In the genomic region with DNA sequence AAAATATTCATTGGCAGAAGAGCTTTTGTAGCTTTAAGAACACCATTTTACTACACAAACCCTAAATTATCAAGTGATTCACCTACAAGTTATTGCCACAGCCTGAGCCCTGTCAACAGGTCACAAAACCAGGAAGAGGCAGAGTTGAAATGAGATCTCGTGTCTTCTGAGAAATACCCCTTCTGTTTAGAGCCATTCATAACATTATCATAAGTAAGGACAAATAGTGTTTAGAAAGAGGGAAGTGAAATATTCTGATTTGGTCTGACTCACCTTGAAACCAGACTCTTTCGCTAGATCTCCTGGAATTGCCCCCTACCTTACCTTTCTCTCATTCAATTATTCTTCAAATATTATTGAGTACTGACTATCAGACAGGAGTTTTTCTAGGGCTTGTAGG, we compare ENCODE assay signal across 1 cellular context.
A peak's percentile ranks its signal among the peaks of the same experiment; 100 is the strongest.
TF ChIP-seq lines count a peak whose summit lies in the region.

No MANE protein-coding gene starts in this region.

TF ChIP-seq in GM12878, 131 proteins besides CTCF, POLR2A, EP300 and RAD21 (continued from another document and continues in another):
- TF ChIP-seq, protein P1, sequence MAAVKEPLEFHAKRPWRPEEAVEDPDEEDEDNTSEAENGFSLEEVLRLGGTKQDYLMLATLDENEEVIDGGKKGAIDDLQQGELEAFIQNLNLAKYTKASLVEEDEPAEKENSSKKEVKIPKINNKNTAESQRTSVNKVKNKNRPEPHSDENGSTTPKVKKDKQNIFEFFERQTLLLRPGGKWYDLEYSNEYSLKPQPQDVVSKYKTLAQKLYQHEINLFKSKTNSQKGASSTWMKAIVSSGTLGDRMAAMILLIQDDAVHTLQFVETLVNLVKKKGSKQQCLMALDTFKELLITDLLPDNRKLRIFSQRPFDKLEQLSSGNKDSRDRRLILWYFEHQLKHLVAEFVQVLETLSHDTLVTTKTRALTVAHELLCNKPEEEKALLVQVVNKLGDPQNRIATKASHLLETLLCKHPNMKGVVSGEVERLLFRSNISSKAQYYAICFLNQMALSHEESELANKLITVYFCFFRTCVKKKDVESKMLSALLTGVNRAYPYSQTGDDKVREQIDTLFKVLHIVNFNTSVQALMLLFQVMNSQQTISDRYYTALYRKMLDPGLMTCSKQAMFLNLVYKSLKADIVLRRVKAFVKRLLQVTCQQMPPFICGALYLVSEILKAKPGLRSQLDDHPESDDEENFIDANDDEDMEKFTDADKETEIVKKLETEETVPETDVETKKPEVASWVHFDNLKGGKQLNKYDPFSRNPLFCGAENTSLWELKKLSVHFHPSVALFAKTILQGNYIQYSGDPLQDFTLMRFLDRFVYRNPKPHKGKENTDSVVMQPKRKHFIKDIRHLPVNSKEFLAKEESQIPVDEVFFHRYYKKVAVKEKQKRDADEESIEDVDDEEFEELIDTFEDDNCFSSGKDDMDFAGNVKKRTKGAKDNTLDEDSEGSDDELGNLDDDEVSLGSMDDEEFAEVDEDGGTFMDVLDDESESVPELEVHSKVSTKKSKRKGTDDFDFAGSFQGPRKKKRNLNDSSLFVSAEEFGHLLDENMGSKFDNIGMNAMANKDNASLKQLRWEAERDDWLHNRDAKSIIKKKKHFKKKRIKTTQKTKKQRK (IDR thresholded peaks at IDR 0.05; ENCODE audit: low read depth, low read length): no peak
- TF ChIP-seq SMARCA5 (IDR thresholded peaks at IDR 0.05): no peak
- no peak for TF ChIP-seq SMAD1 (IDR thresholded peaks at IDR 0.05; ENCODE audit: low read depth, partially characterized antibody)
- TF ChIP-seq RBBP5 (conservative IDR thresholded peaks at IDR 0.05): no peak
- TF ChIP-seq, protein P2, sequence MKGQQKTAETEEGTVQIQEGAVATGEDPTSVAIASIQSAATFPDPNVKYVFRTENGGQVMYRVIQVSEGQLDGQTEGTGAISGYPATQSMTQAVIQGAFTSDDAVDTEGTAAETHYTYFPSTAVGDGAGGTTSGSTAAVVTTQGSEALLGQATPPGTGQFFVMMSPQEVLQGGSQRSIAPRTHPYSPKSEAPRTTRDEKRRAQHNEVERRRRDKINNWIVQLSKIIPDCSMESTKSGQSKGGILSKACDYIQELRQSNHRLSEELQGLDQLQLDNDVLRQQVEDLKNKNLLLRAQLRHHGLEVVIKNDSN (IDR thresholded peaks at IDR 0.05; ENCODE audit: borderline replicate concordance, extremely low read length, insufficient read depth, low read depth, low read length): no peak
- TF ChIP-seq SMC3 (IDR thresholded peaks at IDR 0.05; ENCODE audit: borderline replicate concordance, low read length): no peak
- peak; percentile 66 to 84; a peak in 3 of 4 replicates for TF ChIP-seq IKZF2 (IDR thresholded peaks at IDR 0.05)
- TF ChIP-seq, protein P3, sequence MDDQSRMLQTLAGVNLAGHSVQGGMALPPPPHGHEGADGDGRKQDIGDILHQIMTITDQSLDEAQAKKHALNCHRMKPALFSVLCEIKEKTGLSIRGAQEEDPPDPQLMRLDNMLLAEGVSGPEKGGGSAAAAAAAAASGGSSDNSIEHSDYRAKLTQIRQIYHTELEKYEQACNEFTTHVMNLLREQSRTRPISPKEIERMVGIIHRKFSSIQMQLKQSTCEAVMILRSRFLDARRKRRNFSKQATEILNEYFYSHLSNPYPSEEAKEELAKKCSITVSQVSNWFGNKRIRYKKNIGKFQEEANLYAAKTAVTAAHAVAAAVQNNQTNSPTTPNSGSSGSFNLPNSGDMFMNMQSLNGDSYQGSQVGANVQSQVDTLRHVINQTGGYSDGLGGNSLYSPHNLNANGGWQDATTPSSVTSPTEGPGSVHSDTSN (IDR thresholded peaks at IDR 0.05; ENCODE audit: insufficient replicate concordance, low read depth, low read length): no peak
- TF ChIP-seq BACH1 (IDR thresholded peaks at IDR 0.05; ENCODE audit: borderline replicate concordance): no peak
- no peak for TF ChIP-seq NR2C2 (IDR thresholded peaks at IDR 0.05; ENCODE audit: borderline replicate concordance, control insufficient read depth, insufficient read length, low read depth)
- TF ChIP-seq, protein P4, sequence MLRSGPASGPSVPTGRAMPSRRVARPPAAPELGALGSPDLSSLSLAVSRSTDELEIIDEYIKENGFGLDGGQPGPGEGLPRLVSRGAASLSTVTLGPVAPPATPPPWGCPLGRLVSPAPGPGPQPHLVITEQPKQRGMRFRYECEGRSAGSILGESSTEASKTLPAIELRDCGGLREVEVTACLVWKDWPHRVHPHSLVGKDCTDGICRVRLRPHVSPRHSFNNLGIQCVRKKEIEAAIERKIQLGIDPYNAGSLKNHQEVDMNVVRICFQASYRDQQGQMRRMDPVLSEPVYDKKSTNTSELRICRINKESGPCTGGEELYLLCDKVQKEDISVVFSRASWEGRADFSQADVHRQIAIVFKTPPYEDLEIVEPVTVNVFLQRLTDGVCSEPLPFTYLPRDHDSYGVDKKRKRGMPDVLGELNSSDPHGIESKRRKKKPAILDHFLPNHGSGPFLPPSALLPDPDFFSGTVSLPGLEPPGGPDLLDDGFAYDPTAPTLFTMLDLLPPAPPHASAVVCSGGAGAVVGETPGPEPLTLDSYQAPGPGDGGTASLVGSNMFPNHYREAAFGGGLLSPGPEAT (IDR thresholded peaks at IDR 0.05; ENCODE audit: low read depth): peak; percentile 77
- no peak for TF ChIP-seq SP1 (IDR thresholded peaks at IDR 0.05; ENCODE audit: low read depth, low read length)
- no peak for TF ChIP-seq NR2C1 (IDR thresholded peaks at IDR 0.05)
- TF ChIP-seq, protein P5, sequence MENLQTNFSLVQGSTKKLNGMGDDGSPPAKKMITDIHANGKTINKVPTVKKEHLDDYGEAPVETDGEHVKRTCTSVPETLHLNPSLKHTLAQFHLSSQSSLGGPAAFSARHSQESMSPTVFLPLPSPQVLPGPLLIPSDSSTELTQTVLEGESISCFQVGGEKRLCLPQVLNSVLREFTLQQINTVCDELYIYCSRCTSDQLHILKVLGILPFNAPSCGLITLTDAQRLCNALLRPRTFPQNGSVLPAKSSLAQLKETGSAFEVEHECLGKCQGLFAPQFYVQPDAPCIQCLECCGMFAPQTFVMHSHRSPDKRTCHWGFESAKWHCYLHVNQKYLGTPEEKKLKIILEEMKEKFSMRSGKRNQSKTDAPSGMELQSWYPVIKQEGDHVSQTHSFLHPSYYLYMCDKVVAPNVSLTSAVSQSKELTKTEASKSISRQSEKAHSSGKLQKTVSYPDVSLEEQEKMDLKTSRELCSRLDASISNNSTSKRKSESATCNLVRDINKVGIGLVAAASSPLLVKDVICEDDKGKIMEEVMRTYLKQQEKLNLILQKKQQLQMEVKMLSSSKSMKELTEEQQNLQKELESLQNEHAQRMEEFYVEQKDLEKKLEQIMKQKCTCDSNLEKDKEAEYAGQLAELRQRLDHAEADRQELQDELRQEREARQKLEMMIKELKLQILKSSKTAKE (IDR thresholded peaks at IDR 0.05; ENCODE audit: low read depth, poor library complexity, severe bottlenecking): peak; percentile 67
- TF ChIP-seq KDM1A (IDR thresholded peaks at IDR 0.05; ENCODE audit: borderline replicate concordance): no peak
- TF ChIP-seq, protein P6, sequence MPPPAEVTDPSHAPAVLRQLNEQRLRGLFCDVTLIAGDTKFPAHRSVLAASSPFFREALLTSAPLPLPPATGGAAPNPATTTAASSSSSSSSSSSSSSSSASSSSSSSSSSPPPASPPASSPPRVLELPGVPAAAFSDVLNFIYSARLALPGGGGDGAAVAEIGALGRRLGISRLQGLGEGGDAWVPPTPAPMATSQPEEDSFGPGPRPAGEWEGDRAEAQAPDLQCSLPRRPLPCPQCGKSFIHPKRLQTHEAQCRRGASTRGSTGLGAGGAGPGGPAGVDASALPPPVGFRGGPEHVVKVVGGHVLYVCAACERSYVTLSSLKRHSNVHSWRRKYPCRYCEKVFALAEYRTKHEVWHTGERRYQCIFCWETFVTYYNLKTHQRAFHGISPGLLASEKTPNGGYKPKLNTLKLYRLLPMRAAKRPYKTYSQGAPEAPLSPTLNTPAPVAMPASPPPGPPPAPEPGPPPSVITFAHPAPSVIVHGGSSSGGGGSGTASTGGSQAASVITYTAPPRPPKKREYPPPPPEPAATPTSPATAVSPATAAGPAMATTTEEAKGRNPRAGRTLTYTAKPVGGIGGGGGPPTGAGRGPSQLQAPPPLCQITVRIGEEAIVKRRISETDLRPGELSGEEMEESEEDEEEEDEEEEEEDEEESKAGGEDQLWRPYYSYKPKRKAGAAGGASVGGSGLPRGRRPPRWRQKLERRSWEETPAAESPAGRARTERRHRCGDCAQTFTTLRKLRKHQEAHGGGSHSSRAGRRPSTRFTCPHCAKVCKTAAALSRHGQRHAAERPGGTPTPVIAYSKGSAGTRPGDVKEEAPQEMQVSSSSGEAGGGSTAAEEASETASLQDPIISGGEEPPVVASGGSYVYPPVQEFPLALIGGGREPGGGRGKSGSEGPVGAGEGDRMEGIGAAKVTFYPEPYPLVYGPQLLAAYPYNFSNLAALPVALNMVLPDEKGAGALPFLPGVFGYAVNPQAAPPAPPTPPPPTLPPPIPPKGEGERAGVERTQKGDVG (CRISPR knock-in tag; IDR thresholded peaks at IDR 0.05): no peak
- TF ChIP-seq TBL1XR1 (IDR thresholded peaks at IDR 0.05; ENCODE audit: low read depth, low read length): peak; percentile 26; the same call in 1 of the 2 replicates
- TF ChIP-seq NR2F1 (conservative IDR thresholded peaks at IDR 0.05): 0 out of 2 replicates have a peak, but pooled peaks have one; percentile 13
- TF ChIP-seq SREBF2 (IDR thresholded peaks at IDR 0.05; ENCODE audit: low read length): no peak
- TF ChIP-seq MTA3 (IDR thresholded peaks at IDR 0.05; ENCODE audit: borderline replicate concordance, low read length): no peak
- TF ChIP-seq, protein P7, sequence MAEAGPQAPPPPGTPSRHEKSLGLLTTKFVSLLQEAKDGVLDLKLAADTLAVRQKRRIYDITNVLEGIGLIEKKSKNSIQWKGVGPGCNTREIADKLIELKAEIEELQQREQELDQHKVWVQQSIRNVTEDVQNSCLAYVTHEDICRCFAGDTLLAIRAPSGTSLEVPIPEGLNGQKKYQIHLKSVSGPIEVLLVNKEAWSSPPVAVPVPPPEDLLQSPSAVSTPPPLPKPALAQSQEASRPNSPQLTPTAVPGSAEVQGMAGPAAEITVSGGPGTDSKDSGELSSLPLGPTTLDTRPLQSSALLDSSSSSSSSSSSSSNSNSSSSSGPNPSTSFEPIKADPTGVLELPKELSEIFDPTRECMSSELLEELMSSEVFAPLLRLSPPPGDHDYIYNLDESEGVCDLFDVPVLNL (IDR thresholded peaks at IDR 0.05; ENCODE audit: low read depth, low read length): no peak
- no peak for TF ChIP-seq TAF1 (IDR thresholded peaks at IDR 0.05; ENCODE audit: borderline replicate concordance, low read depth, low read length)
- no peak for TF ChIP-seq SIX5 (IDR thresholded peaks at IDR 0.05; ENCODE audit: low read depth, low read length, severe bottlenecking)
- TF ChIP-seq IKZF1 (conservative IDR thresholded peaks at IDR 0.05): peak; percentile 49; the same call in 1 of the 2 replicates
- no peak for TF ChIP-seq TCF12 (IDR thresholded peaks at IDR 0.05; ENCODE audit: low read depth, low read length)
- no peak for TF ChIP-seq GATAD2B (conservative IDR thresholded peaks at IDR 0.05; ENCODE audit: low read depth)
- TF ChIP-seq STAT1 (conservative IDR thresholded peaks at IDR 0.05): no peak
- peak; percentile 25 to 60; a peak in 1 of 4 replicates for TF ChIP-seq BHLHE40 (IDR thresholded peaks at IDR 0.05; ENCODE audit: borderline replicate concordance in 1 of 2, low read depth in 2 of 2, low read length in 1 of 2)
- no peak for TF ChIP-seq GABPA (IDR thresholded peaks at IDR 0.05; ENCODE audit: low read depth)
- no peak for TF ChIP-seq CBX3 (IDR thresholded peaks at IDR 0.05; ENCODE audit: borderline replicate concordance, low read depth)
- TF ChIP-seq, protein P8, sequence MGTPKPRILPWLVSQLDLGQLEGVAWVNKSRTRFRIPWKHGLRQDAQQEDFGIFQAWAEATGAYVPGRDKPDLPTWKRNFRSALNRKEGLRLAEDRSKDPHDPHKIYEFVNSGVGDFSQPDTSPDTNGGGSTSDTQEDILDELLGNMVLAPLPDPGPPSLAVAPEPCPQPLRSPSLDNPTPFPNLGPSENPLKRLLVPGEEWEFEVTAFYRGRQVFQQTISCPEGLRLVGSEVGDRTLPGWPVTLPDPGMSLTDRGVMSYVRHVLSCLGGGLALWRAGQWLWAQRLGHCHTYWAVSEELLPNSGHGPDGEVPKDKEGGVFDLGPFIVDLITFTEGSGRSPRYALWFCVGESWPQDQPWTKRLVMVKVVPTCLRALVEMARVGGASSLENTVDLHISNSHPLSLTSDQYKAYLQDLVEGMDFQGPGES (IDR thresholded peaks at IDR 0.05): no peak
- TF ChIP-seq, protein P9, sequence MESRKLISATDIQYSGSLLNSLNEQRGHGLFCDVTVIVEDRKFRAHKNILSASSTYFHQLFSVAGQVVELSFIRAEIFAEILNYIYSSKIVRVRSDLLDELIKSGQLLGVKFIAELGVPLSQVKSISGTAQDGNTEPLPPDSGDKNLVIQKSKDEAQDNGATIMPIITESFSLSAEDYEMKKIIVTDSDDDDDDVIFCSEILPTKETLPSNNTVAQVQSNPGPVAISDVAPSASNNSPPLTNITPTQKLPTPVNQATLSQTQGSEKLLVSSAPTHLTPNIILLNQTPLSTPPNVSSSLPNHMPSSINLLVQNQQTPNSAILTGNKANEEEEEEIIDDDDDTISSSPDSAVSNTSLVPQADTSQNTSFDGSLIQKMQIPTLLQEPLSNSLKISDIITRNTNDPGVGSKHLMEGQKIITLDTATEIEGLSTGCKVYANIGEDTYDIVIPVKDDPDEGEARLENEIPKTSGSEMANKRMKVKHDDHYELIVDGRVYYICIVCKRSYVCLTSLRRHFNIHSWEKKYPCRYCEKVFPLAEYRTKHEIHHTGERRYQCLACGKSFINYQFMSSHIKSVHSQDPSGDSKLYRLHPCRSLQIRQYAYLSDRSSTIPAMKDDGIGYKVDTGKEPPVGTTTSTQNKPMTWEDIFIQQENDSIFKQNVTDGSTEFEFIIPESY (IDR thresholded peaks at IDR 0.05): no peak
- no peak for TF ChIP-seq PML (IDR thresholded peaks at IDR 0.05; ENCODE audit: low read length)
- no peak for TF ChIP-seq HDAC6 (IDR thresholded peaks at IDR 0.05; ENCODE audit: unreplicated experiment)
- no peak for TF ChIP-seq HCFC1 (IDR thresholded peaks at IDR 0.05; ENCODE audit: low read length)
- no peak for TF ChIP-seq TCF7 (IDR thresholded peaks at IDR 0.05; ENCODE audit: borderline replicate concordance)
- TF ChIP-seq, protein P10, sequence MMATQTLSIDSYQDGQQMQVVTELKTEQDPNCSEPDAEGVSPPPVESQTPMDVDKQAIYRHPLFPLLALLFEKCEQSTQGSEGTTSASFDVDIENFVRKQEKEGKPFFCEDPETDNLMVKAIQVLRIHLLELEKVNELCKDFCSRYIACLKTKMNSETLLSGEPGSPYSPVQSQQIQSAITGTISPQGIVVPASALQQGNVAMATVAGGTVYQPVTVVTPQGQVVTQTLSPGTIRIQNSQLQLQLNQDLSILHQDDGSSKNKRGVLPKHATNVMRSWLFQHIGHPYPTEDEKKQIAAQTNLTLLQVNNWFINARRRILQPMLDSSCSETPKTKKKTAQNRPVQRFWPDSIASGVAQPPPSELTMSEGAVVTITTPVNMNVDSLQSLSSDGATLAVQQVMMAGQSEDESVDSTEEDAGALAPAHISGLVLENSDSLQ (IDR thresholded peaks at IDR 0.05): peak; percentile 48; the same call in 1 of the 2 replicates
